Comparison of ENCODE assay signal across 19 cellular contexts in the genomic region with DNA sequence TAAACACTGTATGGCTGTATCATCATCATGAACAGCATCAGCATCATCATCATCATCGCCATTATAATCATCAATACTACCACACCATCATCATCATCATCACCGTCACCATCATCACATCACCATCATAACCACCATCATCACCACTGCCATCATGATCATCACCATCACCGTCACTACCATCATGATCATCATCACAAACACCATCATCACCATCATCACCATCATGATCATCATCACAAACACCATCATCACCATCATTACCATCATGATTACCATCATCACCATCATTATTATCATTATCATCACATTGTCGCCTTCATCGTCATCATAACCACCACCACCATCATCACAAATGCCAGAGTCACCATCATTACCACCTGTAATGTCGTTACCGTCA.
DNase-seq lines count a peak whose midpoint lies in the region; ATAC-seq, FAIRE-seq and TF ChIP-seq lines count a peak whose summit lies in the region.
"Had no signal": no experiment of that assay in that cellular context is flagged by ENCODE, and none has a peak within 500 bp of the region (broad histone marks: within the 10 kb centered on the region; RNA-seq: fewer than 3 reads in every experiment).

No MANE protein-coding gene starts in this region.

- FAIRE-seq in D721Med (lab: Jason Lieb, UNC) = peak; percentile 29
- peak; percentile 64 for FAIRE-seq in bronchial epithelial cell (lab: Jason Lieb, UNC)
- FAIRE-seq: GM12892, GM19239, H1 had no signal

- POLR2A ChIA-PET in HEK293 (lab: Yijun Ruan, JAX) = no interaction called here

- no peak for TF ChIP-seq CTCF in D721Med (IDR thresholded peaks at IDR 0.05; ENCODE audit: insufficient read depth, missing control alignments)
- TF ChIP-seq CTCF in HEK293 (tag by site-specific recombination; IDR thresholded peaks at IDR 0.05) = no peak
- no peak for TF ChIP-seq CTCF in bronchial epithelial cell (IDR thresholded peaks at IDR 0.05; ENCODE audit: insufficient read depth, low read length, severe bottlenecking)
- TF ChIP-seq CTCF in esophagus squamous epithelium (IDR thresholded peaks at IDR 0.05) = no peak

- H3K9me3 ChIP-seq in HEK293 (ENCODE audit: control insufficient read depth, insufficient read depth, low read depth, low read length) = no peaks in the 10 kb centered on the region
- no peaks in the 10 kb centered on the region for H3K9me3 ChIP-seq in esophagus squamous epithelium
- no peaks in the 10 kb centered on the region for H3K9me3 ChIP-seq in effector memory CD4-positive, alpha-beta T cell (ENCODE audit: control insufficient read depth, low read length)
- H3K9me3 ChIP-seq: BLaER1 had no signal

- H3K4me3 ChIP-seq in HEK293 (ENCODE audit: low read depth, low read length) (no peak overlapping the region), bronchial epithelial cell (ENCODE audit: low read depth, low read length) (no peak overlapping the region), esophagus squamous epithelium (no peak overlapping the region)
- H3K4me3 ChIP-seq in effector memory CD4-positive, alpha-beta T cell (ENCODE audit: insufficient read depth, low read depth, low read length, poor library complexity, severe bottlenecking) = no peak overlapping the region
- H3K4me3 ChIP-seq: BLaER1, GM23248 had no signal

- H3K27ac ChIP-seq in HEK293 (ENCODE audit: extremely low read depth, low read depth, low read length) (no peak overlapping the region), esophagus squamous epithelium (no peak overlapping the region)
- no peak overlapping the region for H3K27ac ChIP-seq in effector memory CD4-positive, alpha-beta T cell (ENCODE audit: insufficient read depth, low read length, poor library complexity, severe bottlenecking)
- H3K27ac ChIP-seq: BLaER1, C4-2B, GM23248 had no signal

- H3K36me3 ChIP-seq in HEK293 (ENCODE audit: control insufficient read depth in 2 of 2, insufficient read depth in 1 of 2, low read length in 2 of 2) (no peaks in the 10 kb centered on the region), bronchial epithelial cell (ENCODE audit: control insufficient read depth, insufficient read depth, low read length) (no peaks in the 10 kb centered on the region), esophagus squamous epithelium (no peaks in the 10 kb centered on the region)
- H3K36me3 ChIP-seq in effector memory CD4-positive, alpha-beta T cell (ENCODE audit: control insufficient read depth, insufficient read depth, low read length) = no peaks in the 10 kb centered on the region
- H3K36me3 ChIP-seq: BLaER1 had no signal

- H3K27me3 ChIP-seq in bronchial epithelial cell (ENCODE audit: control insufficient read depth, insufficient read depth, low read length) = no peaks in the 10 kb centered on the region
- no peaks in the 10 kb centered on the region for H3K27me3 ChIP-seq in esophagus squamous epithelium
- H3K27me3 ChIP-seq in effector memory CD4-positive, alpha-beta T cell (replicated peaks; ENCODE audit: control insufficient read depth, insufficient read depth, low read length, poor library complexity, severe bottlenecking) = no peaks in the 10 kb centered on the region
- H3K27me3 ChIP-seq: BLaER1 had no signal

- 86 to 90% methylated on average over 7 of the region's 7 CpGs for WGBS in esophagus squamous epithelium, 2 donors

- TF ChIP-seq POLR2A in esophagus squamous epithelium (IDR thresholded peaks at IDR 0.05) = no peak

- CTCF ChIA-PET in HEK293 (lab: Yijun Ruan, JAX) = no interaction called here

- no peak for ATAC-seq in GM18868 (IDR thresholded peaks at IDR 0.05; ENCODE audit: unreplicated experiment)
- ATAC-seq: CD8-positive, alpha-beta T cell had no signal

- DNase-seq in D721Med (ENCODE audit: insufficient read length, low spot score) (no peak), bronchial epithelial cell (ENCODE audit: low read depth) (no peak), esophagus squamous epithelium (lab: John Stamatoyannopoulos, UW) (no peak)
- DNase-seq in effector memory CD4-positive, alpha-beta T cell = no peak
- DNase-seq: CD4-positive, CD25-positive, alpha-beta regulatory T cell; CD8-positive, alpha-beta T cell; DMS53; DMS79 treated with DMSO at 0.1 percent for 48 hours; GF-D8; GM23248; H7; HCEC 1CT had no signal

- intact Hi-C loops in esophagus squamous epithelium (cut with DNase I) = no loop called here

- H3K4me1 ChIP-seq in HEK293 (ENCODE audit: control insufficient read depth, insufficient read depth, low read length) (no peaks in the 10 kb centered on the region), esophagus squamous epithelium (no peaks in the 10 kb centered on the region)
- no peaks in the 10 kb centered on the region for H3K4me1 ChIP-seq in effector memory CD4-positive, alpha-beta T cell (ENCODE audit: control insufficient read depth, insufficient read depth, low read length, poor library complexity, severe bottlenecking)

TF ChIP-seq in HEK293, 187 proteins besides CTCF, POLR2A, EP300 and RAD21:
- TF ChIP-seq, protein P1, sequence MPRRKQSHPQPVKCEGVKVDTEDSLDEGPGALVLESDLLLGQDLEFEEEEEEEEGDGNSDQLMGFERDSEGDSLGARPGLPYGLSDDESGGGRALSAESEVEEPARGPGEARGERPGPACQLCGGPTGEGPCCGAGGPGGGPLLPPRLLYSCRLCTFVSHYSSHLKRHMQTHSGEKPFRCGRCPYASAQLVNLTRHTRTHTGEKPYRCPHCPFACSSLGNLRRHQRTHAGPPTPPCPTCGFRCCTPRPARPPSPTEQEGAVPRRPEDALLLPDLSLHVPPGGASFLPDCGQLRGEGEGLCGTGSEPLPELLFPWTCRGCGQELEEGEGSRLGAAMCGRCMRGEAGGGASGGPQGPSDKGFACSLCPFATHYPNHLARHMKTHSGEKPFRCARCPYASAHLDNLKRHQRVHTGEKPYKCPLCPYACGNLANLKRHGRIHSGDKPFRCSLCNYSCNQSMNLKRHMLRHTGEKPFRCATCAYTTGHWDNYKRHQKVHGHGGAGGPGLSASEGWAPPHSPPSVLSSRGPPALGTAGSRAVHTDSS (tag by site-specific recombination; IDR thresholded peaks at IDR 0.05) = 0 out of 2 replicates have a peak, but pooled peaks have one; percentile 33
- no peak for TF ChIP-seq ZNF155 (tag by site-specific recombination; IDR thresholded peaks at IDR 0.05)
